Comparison of ENCODE assay signal across 1 cellular context in genomic region chr3:54582424-54582823, GRCh38.
TF ChIP-seq lines count a peak whose summit lies in the region.

No MANE protein-coding gene starts in this region.

TF ChIP-seq in GM23338, 12 proteins besides CTCF, POLR2A, EP300 and RAD21 (continued from another document):
- TF ChIP-seq REST (IDR thresholded peaks at IDR 0.05; ENCODE audit: unreplicated experiment) = no peak
- TF ChIP-seq POLR2AphosphoS5 (IDR thresholded peaks at IDR 0.05; ENCODE audit: low read depth) = no peak
- TF ChIP-seq ZNF462 (CRISPR knock-in tag; IDR thresholded peaks at IDR 0.05) = no peak
- no peak for TF ChIP-seq JUNB (IDR thresholded peaks at IDR 0.05; ENCODE audit: unreplicated experiment)
TF ChIP-seq in GM23338: peak in this region for 0.
